ENCODE assay signal across 15 cellular contexts in genomic region chr10:44874176-44874575, GRCh38. TPM values are rescaled to one million over a fixed set of nuclear protein-coding genes. Genes with fewer than 3 reads are reported as not detected.
DNase-seq lines count a peak whose midpoint lies in the region; TF ChIP-seq lines count a peak whose summit lies in the region.
"Had no signal": no experiment of that assay in that cellular context is flagged by ENCODE, and none has a peak within 500 bp of the region (broad histone marks: within the 10 kb centered on the region; RNA-seq: fewer than 3 reads in every experiment).

No MANE protein-coding gene starts in this region.

- H3K9me3 ChIP-seq in left ventricle myocardium inferior (replicated peaks): no peaks in the 10 kb centered on the region
- no peaks in the 10 kb centered on the region for H3K9me3 ChIP-seq in esophagus muscularis mucosa
- no peaks in the 10 kb centered on the region for H3K9me3 ChIP-seq in suprapubic skin

- peaks cover 8% of the 10 kb centered on the region for H3K27me3 Mint-ChIP-seq in mesothelial cell of epicardium (ENCODE audit: low read depth)

- H3K27me3 ChIP-seq in left ventricle myocardium inferior (ENCODE audit: low read depth) (no peaks in the 10 kb centered on the region), esophagus muscularis mucosa (no peaks in the 10 kb centered on the region), suprapubic skin (no peaks in the 10 kb centered on the region)

- H3K36me3 Mint-ChIP-seq in mesothelial cell of epicardium: no peaks in the 10 kb centered on the region
- H3K36me3 Mint-ChIP-seq: CD14-positive monocyte had no signal

- no peaks in the 10 kb centered on the region for H3K9me3 Mint-ChIP-seq in mesothelial cell of epicardium

- WGBS in esophagus muscularis mucosa: 29% methylated on average over 1 of the region's 1 CpG
- 50% methylated on average over 1 of the region's 1 CpG for WGBS in suprapubic skin

- DNase-seq in left ventricle myocardium inferior: peak; percentile 42
- DNase-seq in cardiac septum (ENCODE audit: low spot score): no peak
- DNase-seq in esophagus muscularis mucosa (ENCODE audit: extremely low spot score): no peak
- peak; percentile 37 for DNase-seq in midbrain (lab: John Stamatoyannopoulos, UW)
- DNase-seq in activated naive CD4-positive, alpha-beta T cell (lab: John Stamatoyannopoulos, UW): no peak
- no peak for DNase-seq in suprapubic skin (ENCODE audit: low spot score in 2 of 2)
- DNase-seq in mesothelial cell of epicardium (ENCODE audit: low spot score in 2 of 2, unreplicated experiment in 2 of 2): no peak
- no peak for DNase-seq in stimulated activated CD4-positive, alpha-beta T cell treated with anti-CD3 and anti-CD28 coated beads, Interleukin-2, amount 100 ng/mL, for 48 hours
- DNase-seq: COR-L47, DMS53, NCI-H1417, NCI-H2029, NCI-H510A, NCI-H82 had no signal

- H3K4me3 Mint-ChIP-seq in mesothelial cell of epicardium: no peak overlapping the region
- H3K4me3 Mint-ChIP-seq: CD14-positive monocyte had no signal

- no peak for TF ChIP-seq EP300 in esophagus muscularis mucosa (IDR thresholded peaks at IDR 0.05)
- no peak for TF ChIP-seq EP300 in suprapubic skin (IDR thresholded peaks at IDR 0.05)

- H3K27ac ChIP-seq in left ventricle myocardium inferior (replicated peaks) (peak overlapping the region; percentile 24), esophagus muscularis mucosa (replicated peaks in 1 of 4) (peak overlapping the region; percentile 4 to 65 (median 52)), suprapubic skin (no peak overlapping the region)

- H3K4me3 ChIP-seq in left ventricle myocardium inferior (no peak overlapping the region), esophagus muscularis mucosa (no peak overlapping the region), suprapubic skin (no peak overlapping the region)

- TF ChIP-seq CTCF in left ventricle myocardium inferior (IDR thresholded peaks at IDR 0.05; ENCODE audit: borderline replicate concordance): no peak
- TF ChIP-seq CTCF in esophagus muscularis mucosa (IDR thresholded peaks at IDR 0.05): no peak
- TF ChIP-seq CTCF in suprapubic skin (IDR thresholded peaks at IDR 0.05): no peak
- no peak for TF ChIP-seq CTCF in mesothelial cell of epicardium (IDR thresholded peaks at IDR 0.05; ENCODE audit: unreplicated experiment)

- intact Hi-C loops in left ventricle myocardium inferior (cut with micrococcal nuclease): no loop called here
- intact Hi-C loops in cardiac septum (cut with DNase I): loop anchor here (10.0 kb wide), 2 partner anchors 101 to 1059 kb away; partner anchors contain the start of gene DEPP1
- intact Hi-C loops in esophagus muscularis mucosa (cut with DNase I): loop anchor here (10.0 kb wide), 1 partner anchor 101 kb away; the partner anchor contains the start of gene DEPP1

- H3K4me1 Mint-ChIP-seq in mesothelial cell of epicardium: peaks cover 25% of the 10 kb centered on the region

- H3K4me1 ChIP-seq in left ventricle myocardium inferior: peaks cover 31% of the 10 kb centered on the region
- H3K4me1 ChIP-seq in esophagus muscularis mucosa: peaks cover 21 to 60% (median 52%) of the 10 kb centered on the region in 4 donors
- H3K4me1 ChIP-seq in suprapubic skin: peaks cover 14% of the 10 kb centered on the region

- TF ChIP-seq POLR2A in esophagus muscularis mucosa (IDR thresholded peaks at IDR 0.05; ENCODE audit: low read depth) (no peak), suprapubic skin (IDR thresholded peaks at IDR 0.05) (no peak)

- H3K27ac Mint-ChIP-seq in mesothelial cell of epicardium: no peak overlapping the region

- H3K36me3 ChIP-seq in left ventricle myocardium inferior (no peaks in the 10 kb centered on the region), esophagus muscularis mucosa (no peaks in the 10 kb centered on the region), suprapubic skin (no peaks in the 10 kb centered on the region)

RNA-seq across cellular contexts. Expression of gene TMEM72, which starts 37.0 kb away (rescaled TPM):
- total RNA-seq in left ventricle myocardium inferior: not detected
- total RNA-seq in cardiac septum: not detected
- not detected for total RNA-seq in esophagus muscularis mucosa
- total RNA-seq in suprapubic skin: not detected
- total RNA-seq in mesothelial cell of epicardium: 0.67 to 0.71 TPM (median 0.68 TPM) in 3 replicates

Comparison
In these comparisons a context has a peak if more than half of its experiments do, and no peak if none do; other contexts are left out.
1. DNase-seq: peak in left ventricle myocardium inferior (single experiment) and midbrain (single experiment); none in cardiac septum (single experiment), esophagus muscularis mucosa (single experiment), activated naive CD4-positive, alpha-beta T cell (0 of 4), suprapubic skin (0 of 2), mesothelial cell of epicardium (0 of 2) and stimulated activated CD4-positive, alpha-beta T cell treated with anti-CD3 and anti-CD28 coated beads, Interleukin-2, amount 100 ng/mL, for 48 hours (0 of 2).